ENCODE assay signal across 8 cellular contexts in the genomic region with DNA sequence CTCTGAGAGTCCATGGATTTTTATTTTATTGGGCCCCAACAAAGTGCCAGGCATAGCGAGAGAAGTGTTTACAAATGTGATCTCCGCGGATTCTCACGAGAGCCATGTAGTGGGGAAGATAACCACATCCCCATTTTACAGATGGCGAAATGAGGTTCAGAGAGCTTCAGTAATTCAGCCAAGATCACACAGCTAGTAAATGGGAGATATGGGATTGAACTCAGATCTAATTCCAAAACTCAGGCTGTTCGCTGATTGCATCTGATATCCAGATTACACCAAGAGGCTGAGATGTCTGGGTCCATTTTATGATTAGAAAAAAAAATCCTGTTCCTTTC. TPM values are rescaled to one million over a fixed set of nuclear protein-coding genes. Genes with fewer than 3 reads are reported as not detected.
DNase-seq lines count a peak whose midpoint lies in the region; ATAC-seq and TF ChIP-seq lines count a peak whose summit lies in the region.

No MANE protein-coding gene starts in this region.

- 0 to 3% methylated on average over 1 to 6 of the region's 6 CpGs for WGBS in transverse colon (ENCODE audit: low coverage in 1 of 2), 2 donors

- peak overlapping the region; percentile 98 for H3K4me3 Mint-ChIP-seq in activated naive CD8-positive, alpha-beta T cell treated with anti-CD3 and anti-CD28 coated beads for 36 hours

- H3K9me3 ChIP-seq in transverse colon, result no peaks in the 10 kb centered on the region

- H3K4me1 ChIP-seq in ACC112 (ENCODE audit: control insufficient read depth, insufficient read depth, low read length, unreplicated experiment), result peaks cover 23% of the 10 kb centered on the region
- H3K4me1 ChIP-seq in transverse colon, result peaks cover 11 to 79% (median 48%) of the 10 kb centered on the region in 4 donors

- no peak for TF ChIP-seq CTCF in transverse colon (IDR thresholded peaks at IDR 0.05)

- POLR2A ChIA-PET in HEK293T (lab: Yijun Ruan, JAX), result interaction anchor here (1.6 kb wide), 1 partner anchor 29 kb away, joined by 4 read pairs; no protein-coding TSS in a partner anchor

- H3K27ac ChIP-seq in ACC112 (ENCODE audit: low read depth, low read length), result peak overlapping the region; percentile 87
- H3K27ac ChIP-seq in layer of hippocampus (ENCODE audit: low read depth, low read length), result peak overlapping the region; percentile 85
- H3K27ac ChIP-seq in transverse colon, result peak overlapping the region; percentile 91 to 97 (median 96)

- peaks cover 46% of the 10 kb centered on the region for H3K79me2 ChIP-seq in ACC112 (ENCODE audit: control insufficient read depth, insufficient read depth, low read length, unreplicated experiment)

- no peak for TF ChIP-seq POLR2A in transverse colon (IDR thresholded peaks at IDR 0.05)

- peaks cover 60% of the 10 kb centered on the region for H3K4me1 Mint-ChIP-seq in activated naive CD8-positive, alpha-beta T cell treated with anti-CD3 and anti-CD28 coated beads for 36 hours

- H3K4me3 ChIP-seq in ACC112 (ENCODE audit: low read depth, low read length), result peak overlapping the region; percentile 88
- H3K4me3 ChIP-seq in transverse colon, result peak overlapping the region; percentile 54 to 89 (median 70)

- H3K27ac Mint-ChIP-seq in activated naive CD8-positive, alpha-beta T cell treated with anti-CD3 and anti-CD28 coated beads for 36 hours, result peak overlapping the region; percentile 98

- H3K9me3 Mint-ChIP-seq in activated naive CD8-positive, alpha-beta T cell treated with anti-CD3 and anti-CD28 coated beads for 36 hours, result peaks cover 5% of the 10 kb centered on the region

- ATAC-seq in GM21367 (IDR thresholded peaks at IDR 0.05; ENCODE audit: unreplicated experiment), result no peak

- H3K36me3 ChIP-seq in ACC112 (ENCODE audit: insufficient read depth, low read length), result no peaks in the 10 kb centered on the region
- H3K36me3 ChIP-seq in transverse colon, result no peaks in the 10 kb centered on the region

- in situ Hi-C loops in transverse colon (cut with MboI; ENCODE audit: low pct_ligation_motif_present in 1 of 4, low pct_unique_long_range_greater_than_20kb in 1 of 4, low sequenced_read_pairs in 3 of 4), result no loop called here

- CTCF ChIA-PET in HEK293T (lab: Yijun Ruan, JAX), result interaction anchor here (4.0 kb wide), 1 partner anchor 58 kb away, joined by 24 read pairs; no protein-coding TSS in a partner anchor

- no peaks in the 10 kb centered on the region for H3K27me3 ChIP-seq in ACC112 (ENCODE audit: insufficient read depth, low read length)
- no peaks in the 10 kb centered on the region for H3K27me3 ChIP-seq in layer of hippocampus (ENCODE audit: control insufficient read depth, insufficient read depth, low read length)
- no peaks in the 10 kb centered on the region for H3K27me3 ChIP-seq in transverse colon

- no peaks in the 10 kb centered on the region for H3K27me3 Mint-ChIP-seq in activated naive CD8-positive, alpha-beta T cell treated with anti-CD3 and anti-CD28 coated beads for 36 hours

- intact Hi-C loops in transverse colon (cut with DNase I; ENCODE audit: low total_unique reads), result loop anchor here (10.0 kb wide), 2 partner anchors 157 to 303 kb away; no protein-coding TSS in a partner anchor

- H2AFZ ChIP-seq in ACC112 (ENCODE audit: low read length, unreplicated experiment), result peak overlapping the region; percentile 68

- DNase-seq in HEK293T (ENCODE audit: extremely low spot score) (no peak), transverse colon (no peak), NCI-H2227 (lab: John Stamatoyannopoulos, UW; ENCODE audit: unreplicated experiment) (no peak)
- no peak for DNase-seq in activated naive CD8-positive, alpha-beta T cell treated with anti-CD3 and anti-CD28 coated beads for 36 hours
- no peak for DNase-seq in stimulated activated CD4-positive, alpha-beta T cell treated with anti-CD3 and anti-CD28 coated beads, Interleukin-4, amount 100 ng/mL, for 4 hours

- TF ChIP-seq EP300 in transverse colon (IDR thresholded peaks at IDR 0.05; ENCODE audit: low read depth), result no peak

- peaks cover 25% of the 10 kb centered on the region for H3K36me3 Mint-ChIP-seq in activated naive CD8-positive, alpha-beta T cell treated with anti-CD3 and anti-CD28 coated beads for 36 hours

TF ChIP-seq in HEK293T, 16 proteins besides CTCF, POLR2A, EP300 and RAD21:
- TF ChIP-seq BHLHE40 (IDR thresholded peaks at IDR 0.05; ENCODE audit: borderline replicate concordance) (no peak), LEF1 (IDR thresholded peaks at IDR 0.05; ENCODE audit: borderline replicate concordance) (no peak), FOXM1 (IDR thresholded peaks at IDR 0.05; ENCODE audit: borderline replicate concordance) (peak; percentile 76)
TF ChIP-seq in HEK293T: peak in this region for 1.

RNA-seq across cellular contexts. Expression of a gene that starts 1.3 kb away (rescaled TPM):
- total RNA-seq in activated naive CD8-positive, alpha-beta T cell treated with anti-CD3 and anti-CD28 coated beads for 36 hours, result 10 to 100 TPM; 31.1 to 33.4 TPM
- 10 to 100 TPM in 3 of 4 donors, 1 to 10 TPM in 1; 9.0 to 58.5 (median 53.6) TPM for total RNA-seq in transverse colon

RNA-seq across cellular contexts. Expression of a gene that starts 39.3 kb away (rescaled TPM):
- total RNA-seq in activated naive CD8-positive, alpha-beta T cell treated with anti-CD3 and anti-CD28 coated beads for 36 hours, result 1 to 10 TPM; 4.7 to 5.0 TPM
- 1,000 to 10,000 TPM in 1 of 4 donors, 100 to 1,000 TPM in 3; 403 to 1,827 (median 457) TPM for total RNA-seq in transverse colon

Comparison
In these comparisons a context has a peak if more than half of its experiments do, and no peak if none do; other contexts are left out.
1. RNA of a gene that starts 39.3 kb away (total RNA-seq): 403 to 1,827 TPM in transverse colon; 4.7 to 5.0 TPM in activated naive CD8-positive, alpha-beta T cell treated with anti-CD3 and anti-CD28 coated beads for 36 hours; every median in the first group is over 10 times any median in the second.
2. Peak in every context shown above with its lines, with median percentiles within 50 percentile points of each other: H3K27ac ChIP-seq.